Comparison of ENCODE assay signal across 20 cellular contexts in genomic region chr7:45156516-45157272, GRCh38. TPM values are rescaled to one million over a fixed set of nuclear protein-coding genes. Genes with fewer than 3 reads are reported as not detected.
DNase-seq lines count a peak whose midpoint lies in the region; ATAC-seq and TF ChIP-seq lines count a peak whose summit lies in the region.
"Had no signal": no experiment of that assay in that cellular context is flagged by ENCODE, and none has a peak within 500 bp of the region (broad histone marks: within the 10 kb centered on the region; RNA-seq: fewer than 3 reads in every experiment).

No MANE protein-coding gene starts in this region.

- no peak for ATAC-seq in RWPE2 (ENCODE audit: low read depth)
- ATAC-seq: activated CD4-positive, CD25-positive, alpha-beta regulatory T cell treated with anti-CD3 and anti-CD28 coated beads, Interleukin-2, amount 50 U/mL, for 24 hours had no signal

- H3K9me3 Mint-ChIP-seq in H9, result no peaks in the 10 kb centered on the region; a peak in 1 of 5 replicates
- H3K9me3 Mint-ChIP-seq: activated T-helper 1 cell treated with anti-CD3 and anti-CD28 coated beads, Interleukin-12 subunit alpha, Interleukin-12 subunit beta, Interleukin-2, Interleukin-4 antibody, amounts not matched to agents 30 ng/mL and 10 ng/mL and 1 ng/mL, durations not matched to agents 14 hours and 24 hours and 36 hours; central memory CD8-positive, alpha-beta T cell had no signal

- H3K27ac Mint-ChIP-seq in H9, result no peak overlapping the region; a peak in 1 of 7 replicates
- H3K27ac Mint-ChIP-seq: activated T-helper 1 cell treated with anti-CD3 and anti-CD28 coated beads, Interleukin-12 subunit alpha, Interleukin-12 subunit beta, Interleukin-2, Interleukin-4 antibody, amounts not matched to agents 30 ng/mL and 10 ng/mL and 1 ng/mL, durations not matched to agents 14 hours and 24 hours and 36 hours had no signal

- DNase-seq in H9 (no peak), RWPE2 (ENCODE audit: low spot score) (peak; percentile 36), posterior vena cava (ENCODE audit: low spot score) (peak; percentile 62), NOMO-1 treated with DMSO at 0.1 percent for 48 hours (lab: John Stamatoyannopoulos, UW; ENCODE audit: unreplicated experiment) (no peak), thyroid gland (no peak), AG20443 (ENCODE audit: low spot score) (no peak), HT-29 (ENCODE audit: low spot score) (no peak)
- DNase-seq: BE2C; effector CD8-positive, alpha-beta T cell; NCI-H2171; NCI-H748 treated with DMSO at 0.1 percent for 48 hours; ovary; stimulated activated CD4-positive, alpha-beta T cell treated with anti-CD3 and anti-CD28 coated beads, Interleukin-4, amount 100 ng/mL, for 1 hour; T1000 had no signal

- no peak overlapping the region for H3K9ac ChIP-seq in H9 (ENCODE audit: extremely low read depth, insufficient read length, low read length)
- no peak overlapping the region for H3K9ac ChIP-seq in iPS-15b (ENCODE audit: low read depth, low read length)

- H3K36me3 ChIP-seq in RWPE2 (ENCODE audit: low read depth) (no peaks in the 10 kb centered on the region), iPS-15b (ENCODE audit: control insufficient read depth, insufficient read depth, low read length) (no peaks in the 10 kb centered on the region), thyroid gland (no peaks in the 10 kb centered on the region)
- H3K36me3 ChIP-seq: BE2C, ovary had no signal

- WGBS in H9 (ENCODE audit: extremely low coverage, insufficient read length, low lambda C conversion rate), result no CpG with 5 or more reads among the region's 8 CpGs
- WGBS in thyroid gland, 2 donors, result 88 to 92% methylated on average over 6 to 7 of the region's 8 CpGs

- no peak overlapping the region for H2BK12ac ChIP-seq in H9 (ENCODE audit: insufficient read length, low read depth, low read length)

- H3T11ph ChIP-seq in H9 (ENCODE audit: low read length), result no peak overlapping the region

- H3K18ac ChIP-seq in H9 (ENCODE audit: insufficient read length, low read depth, low read length), result no peak overlapping the region

- H4K20me1 ChIP-seq in H9 (ENCODE audit: control insufficient read depth, insufficient read depth, insufficient read length), result no peaks in the 10 kb centered on the region

- no peaks in the 10 kb centered on the region for H3K79me2 ChIP-seq in H9 (ENCODE audit: insufficient read depth, low read length)

- no peak overlapping the region for H4K8ac ChIP-seq in H9 (replicated peaks; ENCODE audit: insufficient read length, low read depth, low read length)

- H3K27me3 ChIP-seq in H9 (ENCODE audit: insufficient read depth, low read length), result peaks cover 10% of the 10 kb centered on the region; the same call in 1 of the 2 replicates
- H3K27me3 ChIP-seq in RWPE2 (ENCODE audit: insufficient read depth, poor library complexity, severe bottlenecking), result peaks cover 23% of the 10 kb centered on the region
- H3K27me3 ChIP-seq in iPS-15b (ENCODE audit: control insufficient read depth, insufficient read depth, low read length), result peaks cover 28% of the 10 kb centered on the region
- no peaks in the 10 kb centered on the region for H3K27me3 ChIP-seq in thyroid gland
- H3K27me3 ChIP-seq: BE2C, ovary had no signal

- H3K4me2 ChIP-seq in H9 (ENCODE audit: insufficient read depth, insufficient read length, low read length), result peak overlapping the region; percentile 35

- no peak overlapping the region for H2BK15ac ChIP-seq in H9 (ENCODE audit: low read depth, low read length)

- no peak overlapping the region for H2AFZ ChIP-seq in H9 (ENCODE audit: low read length)

- intact Hi-C loops in posterior vena cava (cut with DNase I), result loop anchor here (5.0 to 10.0 kb wide), 4 partner anchors 101 to 698 kb away; no protein-coding TSS in a partner anchor
- intact Hi-C loops in thyroid gland (cut with DNase I), result loop anchor here (5.0 to 10.0 kb wide), 2 partner anchors 106 to 708 kb away; no protein-coding TSS in a partner anchor

- no peak for TF ChIP-seq CTCF in H9 (conservative IDR thresholded peaks at IDR 0.05)
- TF ChIP-seq CTCF in RWPE2 (IDR thresholded peaks at IDR 0.05; ENCODE audit: poor library complexity, severe bottlenecking), result no peak
- TF ChIP-seq CTCF in thyroid gland (IDR thresholded peaks at IDR 0.05), result no peak

- H3K27ac ChIP-seq in H9 (ENCODE audit: insufficient read length, low read depth, low read length), result no peak overlapping the region
- H3K27ac ChIP-seq in RWPE2 (ENCODE audit: poor library complexity, severe bottlenecking), result no peak overlapping the region
- no peak overlapping the region for H3K27ac ChIP-seq in thyroid gland
- H3K27ac ChIP-seq: ovary, SK-N-MC had no signal

- no peaks in the 10 kb centered on the region; a peak in 1 of 7 replicates for H3K36me3 Mint-ChIP-seq in H9 (ENCODE audit: insufficient read depth in 1 of 3, low read depth in 3 of 3)

- peaks cover 2% of the 10 kb centered on the region for H3K23me2 ChIP-seq in H9 (ENCODE audit: insufficient read length, low read depth, low read length, poor library complexity, severe bottlenecking)

- no peak overlapping the region for H3K56ac ChIP-seq in H9 (ENCODE audit: insufficient read length, low read depth, low read length)

- no peak overlapping the region for H2AK5ac ChIP-seq in H9 (ENCODE audit: insufficient read length, low read length)

- no peak overlapping the region for H2BK5ac ChIP-seq in H9 (ENCODE audit: insufficient read length, low read length)

- H3K9me3 ChIP-seq in H9 (ENCODE audit: control insufficient read depth, low read depth, low read length) (no peaks in the 10 kb centered on the region), RWPE2 (ENCODE audit: severe bottlenecking) (no peaks in the 10 kb centered on the region), iPS-15b (ENCODE audit: control insufficient read depth, insufficient read depth, low read length) (no peaks in the 10 kb centered on the region), thyroid gland (no peaks in the 10 kb centered on the region)
- H3K9me3 ChIP-seq: BE2C, ovary had no signal

- H3K79me1 ChIP-seq in H9 (ENCODE audit: insufficient read depth, low read depth, low read length, poor library complexity, severe bottlenecking), result no peaks in the 10 kb centered on the region

- H3K14ac ChIP-seq in H9 (ENCODE audit: insufficient read depth, low read length), result no peak overlapping the region

- peaks cover 36% of the 10 kb centered on the region for H3K27me3 Mint-ChIP-seq in H9 (ENCODE audit: low read depth)

- H3K4me3 Mint-ChIP-seq in H9, result peak overlapping the region; percentile 67 to 85
- H3K4me3 Mint-ChIP-seq: activated T-helper 1 cell treated with anti-CD3 and anti-CD28 coated beads, Interleukin-12 subunit alpha, Interleukin-12 subunit beta, Interleukin-2, Interleukin-4 antibody, amounts not matched to agents 30 ng/mL and 10 ng/mL and 1 ng/mL, durations not matched to agents 14 hours and 24 hours and 36 hours; central memory CD8-positive, alpha-beta T cell had no signal

- no peak overlapping the region for H4K5ac ChIP-seq in H9 (ENCODE audit: insufficient read length, low read depth, low read length)

- no peak overlapping the region for H3K23ac ChIP-seq in H9 (ENCODE audit: insufficient read length, low read depth, low read length)

- no peak for TF ChIP-seq POLR2A in thyroid gland (IDR thresholded peaks at IDR 0.05)

- H3K4me3 ChIP-seq in RWPE2 (ENCODE audit: severe bottlenecking), result no peak overlapping the region
- H3K4me3 ChIP-seq in iPS-15b (ENCODE audit: low read depth, low read length), result peak overlapping the region; percentile 55
- no peak overlapping the region for H3K4me3 ChIP-seq in thyroid gland (replicated peaks in 1 of 3)
- H3K4me3 ChIP-seq: SK-N-MC had no signal

- no peak overlapping the region for H2BK20ac ChIP-seq in H9 (ENCODE audit: low read depth, low read length, poor library complexity, severe bottlenecking)

- peaks cover 15 to 16% of the 10 kb centered on the region in 2 experiments for H3K4me1 Mint-ChIP-seq in H9
- H3K4me1 Mint-ChIP-seq: central memory CD8-positive, alpha-beta T cell had no signal

- no peak overlapping the region for H4K91ac ChIP-seq in H9 (ENCODE audit: insufficient read length, low read depth, low read length)

- H3K4ac ChIP-seq in H9 (ENCODE audit: low read depth, low read length), result no peak overlapping the region

- H2BK120ac ChIP-seq in H9 (ENCODE audit: low read depth, low read length, poor library complexity, severe bottlenecking), result no peak overlapping the region

- no peaks in the 10 kb centered on the region for H3K4me1 ChIP-seq in H9 (ENCODE audit: insufficient read depth, low read length)
- no peaks in the 10 kb centered on the region for H3K4me1 ChIP-seq in RWPE2 (ENCODE audit: insufficient read depth, poor library complexity, severe bottlenecking)
- H3K4me1 ChIP-seq in iPS-15b (ENCODE audit: control insufficient read depth, insufficient read depth, low read length), result no peaks in the 10 kb centered on the region
- H3K4me1 ChIP-seq in thyroid gland, result peaks cover 3 to 14% of the 10 kb centered on the region in 2 donors

RNA-seq across cellular contexts. Expression of gene RAMP3, which starts 0.9 kb away (rescaled TPM):
- 0.63 and 0.66 TPM in 2 replicates for total RNA-seq in H9 (2021)
- total RNA-seq in posterior vena cava, result 10 to 100 TPM; 45.5 to 54.1 TPM
- total RNA-seq in thyroid gland, result 100 to 1,000 TPM in 1 of 4 donors, 10 to 100 TPM in 3; 40.1 to 145 (median 73.1) TPM
- not detected in 2 replicates for total RNA-seq in HT-29 (2014; rRNA removed; shearing (Covaris generic))
- total RNA-seq: activated CD8-positive, alpha-beta memory T cell treated with anti-CD3 and anti-CD28 coated beads for 36 hours; activated T-helper 1 cell treated with anti-CD3 and anti-CD28 coated beads, Interleukin-12 subunit alpha, Interleukin-12 subunit beta, Interleukin-2, Interleukin-4 antibody, amounts not matched to agents 30 ng/mL and 10 ng/mL and 1 ng/mL, durations not matched to agents 14 hours and 24 hours and 36 hours had no signal

RNA-seq across cellular contexts. Expression of gene TBRG4, which starts 45.2 kb away (rescaled TPM):
- total RNA-seq in H9 (2021) (127 and 137 TPM in 2 replicates), posterior vena cava (10 to 100 TPM; 32.5 to 35.1 TPM), thyroid gland (10 to 100 TPM; 40.0 to 57.6 (median 49.3) TPM)
- 230 and 255 TPM in 2 replicates for total RNA-seq in HT-29 (2014; rRNA removed; shearing (Covaris generic))

Comparison
In these comparisons a context has a peak if more than half of its experiments do, and no peak if none do; other contexts are left out.
1. DNase-seq: peak in RWPE2 (single experiment) and posterior vena cava (single experiment); none in H9 (single experiment), NOMO-1 treated with DMSO at 0.1 percent for 48 hours (single experiment), thyroid gland (0 of 2), AG20443 (single experiment) and HT-29 (single experiment).
2. RNA of gene RAMP3, which starts 0.9 kb away (total RNA-seq): 40.1 to 145 TPM in thyroid gland and 45.5 to 54.1 TPM in posterior vena cava; 0.63 to 0.66 TPM in H9 and not detected in HT-29; every median in the first group is over 10 times any median in the second.